8 cellular contexts compared by ENCODE assay signal in the genomic region with DNA sequence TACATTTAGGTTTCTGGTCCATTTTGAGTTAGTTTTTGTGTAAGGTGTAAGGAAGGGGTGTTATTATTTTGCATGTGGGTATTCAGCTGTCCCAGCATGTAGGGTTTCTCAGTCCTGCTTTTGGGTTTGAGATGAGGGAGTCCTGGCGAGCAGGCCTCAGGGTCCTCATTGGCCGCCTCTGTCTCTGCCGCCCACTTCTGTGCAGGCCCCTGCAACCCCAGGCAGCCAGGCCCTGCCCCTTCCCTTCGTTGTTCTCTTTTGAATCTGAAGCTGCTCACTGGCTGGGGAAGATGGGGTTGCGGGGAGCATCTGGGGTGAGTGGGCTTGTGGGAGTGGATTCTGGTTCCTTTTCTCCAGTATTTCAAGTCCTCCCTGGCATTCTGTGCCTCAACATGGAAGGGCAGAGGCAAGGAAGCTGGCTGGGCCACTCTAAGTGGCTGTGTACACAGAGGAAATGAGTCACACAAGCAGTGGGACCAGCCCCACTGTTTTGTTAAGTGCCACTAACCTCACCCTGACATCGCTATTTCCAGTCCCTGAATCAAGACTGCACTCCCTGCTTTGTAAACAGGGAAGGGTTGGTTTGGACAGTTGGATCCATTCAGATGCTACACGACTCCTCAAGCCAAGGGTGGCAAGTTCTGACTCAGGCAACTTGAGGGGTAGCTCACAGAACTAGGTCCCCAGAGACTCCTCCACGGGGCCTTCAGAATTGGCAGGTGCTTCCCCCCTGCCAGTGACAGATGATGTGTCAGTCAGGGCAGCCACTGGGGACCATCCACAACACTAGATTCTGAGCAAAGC. TPM values are rescaled to one million over a fixed set of nuclear protein-coding genes. Genes with fewer than 3 reads are reported as not detected.
DNase-seq lines count a peak whose midpoint lies in the region; ATAC-seq lines count a peak whose summit lies in the region.
"Not testable (repeated sequence)": the region's sequence is repeated elsewhere in the genome, so short reads cannot be mapped to it uniquely, and the experiment has no call there.

No MANE protein-coding gene starts in this region.

- ATAC-seq in GM19023 (IDR thresholded peaks at IDR 0.05; ENCODE audit: unreplicated experiment): peak; percentile 81
- peak; percentile 76 for ATAC-seq in HG02852 (IDR thresholded peaks at IDR 0.05; ENCODE audit: unreplicated experiment)
- peak; percentile 68 to 87 for ATAC-seq in left cardiac atrium

- H3K9ac ChIP-seq in BLaER1: peak overlapping the region; percentile 69; the same call in 1 of the 2 replicates

- not testable (repeated sequence) for H3K36me3 Mint-ChIP-seq in activated naive CD4-positive, alpha-beta T cell treated with anti-CD3 and anti-CD28 coated beads for 36 hours (ENCODE audit: low read depth)

- not testable (repeated sequence) for H3K9me3 ChIP-seq in BLaER1

- H3K36me3 ChIP-seq in BLaER1: not testable (repeated sequence)

- CTCF ChIA-PET in activated naive CD4-positive, alpha-beta T cell treated with anti-CD3 and anti-CD28 coated beads for 36 hours (lab: Charles Lee): not testable (repeated sequence)

- peak overlapping the region; percentile 73 for H3K4me2 ChIP-seq in BLaER1

- not testable (repeated sequence) for H4K20me1 ChIP-seq in BLaER1

- H3K4me3 ChIP-seq in BLaER1: not testable (repeated sequence)

- peaks cover 70% of the 10 kb centered on the region for H3K4me1 ChIP-seq in BLaER1

- intact Hi-C loops in activated naive CD4-positive, alpha-beta T cell treated with anti-CD3 and anti-CD28 coated beads for 36 hours (cut with micrococcal nuclease); left cardiac atrium (cut with DNase I): not testable (repeated sequence)

- DNase-seq in LoVo (ENCODE audit: low spot score) (peak; percentile 78), RKO (ENCODE audit: low spot score) (peak; percentile 39), left cardiac atrium (peak; percentile 43)
- peak; percentile 66 for DNase-seq in activated naive CD4-positive, alpha-beta T cell treated with anti-CD3 and anti-CD28 coated beads for 36 hours
- DNase-seq in stimulated activated CD4-positive, alpha-beta T cell treated with anti-CD3 and anti-CD28 coated beads, Interleukin-12 subunit alpha, Interleukin-12 subunit beta, amount 100 ng/mL, for 48 hours (ENCODE audit: low read depth in 2 of 3, low spot score in 1 of 3): peak in 2 of 3 donors; percentile 22 to 27

- peak overlapping the region; percentile 54 for H3K27ac Mint-ChIP-seq in activated naive CD4-positive, alpha-beta T cell treated with anti-CD3 and anti-CD28 coated beads for 36 hours

- not testable (repeated sequence) for H3K4me3 Mint-ChIP-seq in activated naive CD4-positive, alpha-beta T cell treated with anti-CD3 and anti-CD28 coated beads for 36 hours

- peak overlapping the region; percentile 87 for H3K27ac ChIP-seq in BLaER1

- H3K4me1 Mint-ChIP-seq in activated naive CD4-positive, alpha-beta T cell treated with anti-CD3 and anti-CD28 coated beads for 36 hours (ENCODE audit: low read depth): peaks cover 11% of the 10 kb centered on the region

- not testable (repeated sequence) for H3K27me3 ChIP-seq in BLaER1

- H3K9me3 Mint-ChIP-seq in activated naive CD4-positive, alpha-beta T cell treated with anti-CD3 and anti-CD28 coated beads for 36 hours: not testable (repeated sequence)

- H3K27me3 Mint-ChIP-seq in activated naive CD4-positive, alpha-beta T cell treated with anti-CD3 and anti-CD28 coated beads for 36 hours (ENCODE audit: low read depth): not testable (repeated sequence)

RNA-seq across cellular contexts. Expression of a gene that starts 28.8 kb away (rescaled TPM):
- 10 to 100 TPM; 16.6 to 18.6 TPM for total RNA-seq in activated naive CD4-positive, alpha-beta T cell treated with anti-CD3 and anti-CD28 coated beads for 36 hours
- 10 to 100 TPM; 31.3 to 33.6 TPM for total RNA-seq in left cardiac atrium

RNA-seq across cellular contexts. Expression of a gene that starts 29.1 kb away (rescaled TPM):
- 10 to 100 TPM; 39.5 to 41.3 TPM for total RNA-seq in activated naive CD4-positive, alpha-beta T cell treated with anti-CD3 and anti-CD28 coated beads for 36 hours
- total RNA-seq in left cardiac atrium: 10 to 100 TPM; 27.3 to 32.6 TPM

Comparison
In these comparisons a context has a peak if more than half of its experiments do, and no peak if none do; other contexts are left out.
1. DNase-seq: peak in every context shown above with its lines; median percentile 78 in LoVo; 66 in activated naive CD4-positive, alpha-beta T cell treated with anti-CD3 and anti-CD28 coated beads for 36 hours; 43 in left cardiac atrium; 39 in RKO; 24 in stimulated activated CD4-positive, alpha-beta T cell treated with anti-CD3 and anti-CD28 coated beads, Interleukin-12 subunit alpha, Interleukin-12 subunit beta, amount 100 ng/mL, for 48 hours.